Comparison of ENCODE assay signal across 13 cellular contexts in genomic region chr9:128243486-128244415, GRCh38. TPM values are rescaled to one million over a fixed set of nuclear protein-coding genes. Genes with fewer than 3 reads are reported as not detected.
DNase-seq lines count a peak whose midpoint lies in the region; ATAC-seq and TF ChIP-seq lines count a peak whose summit lies in the region.
"Had no signal": no experiment of that assay in that cellular context is flagged by ENCODE, and none has a peak within 500 bp of the region (broad histone marks: within the 10 kb centered on the region; RNA-seq: fewer than 3 reads in every experiment).

No MANE protein-coding gene starts in this region.

- H3K27me3 ChIP-seq in Karpas-422 (ENCODE audit: low read length), result no peaks in the 10 kb centered on the region
- no peaks in the 10 kb centered on the region for H3K27me3 ChIP-seq in dorsolateral prefrontal cortex
- H3K27me3 ChIP-seq in lower lobe of right lung (ENCODE audit: low read depth), result no peaks in the 10 kb centered on the region
- no peaks in the 10 kb centered on the region for H3K27me3 ChIP-seq in tibial nerve

- TF ChIP-seq CTCF in dorsolateral prefrontal cortex (IDR thresholded peaks at IDR 0.05 in 54 of 56, conservative IDR thresholded peaks at IDR 0.05 in 2 of 56; ENCODE audit: low read depth in 1 of 56, partially characterized antibody in 56 of 56), result no peak
- TF ChIP-seq CTCF in lower lobe of right lung (IDR thresholded peaks at IDR 0.05), result no peak
- no peak for TF ChIP-seq CTCF in tibial nerve (IDR thresholded peaks at IDR 0.05)

- H3K36me3 ChIP-seq in Karpas-422 (ENCODE audit: insufficient read depth, low read length), result no peaks in the 10 kb centered on the region
- no peaks in the 10 kb centered on the region for H3K36me3 ChIP-seq in lower lobe of right lung
- H3K36me3 ChIP-seq in tibial nerve, result peaks cover 0 to 3% (median 0%) of the 10 kb centered on the region in 3 donors
- H3K36me3 ChIP-seq: thoracic aorta had no signal

- TF ChIP-seq EP300 in tibial nerve (IDR thresholded peaks at IDR 0.05), result peak in 1 of 2 donors; percentile 2

- peaks cover 17% of the 10 kb centered on the region for H3K4me1 ChIP-seq in Karpas-422 (ENCODE audit: low read length)
- H3K4me1 ChIP-seq in lower lobe of right lung, result peaks cover 16% of the 10 kb centered on the region
- peaks cover 0 to 47% (median 17%) of the 10 kb centered on the region in 4 donors for H3K4me1 ChIP-seq in tibial nerve

- H3K4me2 ChIP-seq in Karpas-422 (ENCODE audit: low read depth, low read length, poor library complexity, severe bottlenecking), result peak overlapping the region; percentile 45

- H3K9me2 ChIP-seq in Karpas-422 (replicated peaks; ENCODE audit: insufficient read depth, low read length), result no peaks in the 10 kb centered on the region

- intact Hi-C loops in dorsolateral prefrontal cortex (cut with DNase I), result no loop called here
- intact Hi-C loops in lower lobe of right lung (cut with DNase I), result no loop called here

- H3K4me3 ChIP-seq in Karpas-422 (ENCODE audit: low read length) (no peak overlapping the region), dorsolateral prefrontal cortex (no peak overlapping the region), lower lobe of right lung (peak overlapping the region; percentile 44), tibial nerve (peak overlapping the region in 3 of 4 donors; percentile 7 to 54 (median 29))

- H2AFZ ChIP-seq in Karpas-422 (ENCODE audit: low read length), result no peak overlapping the region

- no peaks in the 10 kb centered on the region for H3K79me2 ChIP-seq in Karpas-422 (ENCODE audit: low read length)

- H4K20me1 ChIP-seq in Karpas-422 (ENCODE audit: insufficient read depth, low read depth, low read length), result no peaks in the 10 kb centered on the region

- ATAC-seq in lower lobe of right lung (peak in 1 of 2 donors; percentile 3), HG03565 (IDR thresholded peaks at IDR 0.05; ENCODE audit: unreplicated experiment) (no peak)

- H3K9ac ChIP-seq in Karpas-422 (ENCODE audit: low read length), result no peak overlapping the region

- H3K27ac ChIP-seq in Karpas-422 (ENCODE audit: low read length) (no peak overlapping the region), dorsolateral prefrontal cortex (peak overlapping the region in 38 of 59 donors; percentile 2 to 76 (median 47)), lower lobe of right lung (peak overlapping the region; percentile 58), tibial nerve (peak overlapping the region in 3 of 4 donors; percentile 69 to 87 (median 77))
- H3K27ac ChIP-seq: thoracic aorta had no signal

- DNase-seq in Karpas-422 (no peak), dorsolateral prefrontal cortex (no peak), lower lobe of right lung (no peak), tibial nerve (ENCODE audit: low spot score in 2 of 2) (peak in 1 of 2 donors; percentile 56), HK-2 (ENCODE audit: unreplicated experiment) (no peak), NAMALWA (ENCODE audit: low spot score) (no peak)
- DNase-seq in activated effector memory CD4-positive, alpha-beta T cell treated with Interleukin-2 at 50 U/mL for 16 hours, result no peak
- DNase-seq: caudate nucleus; NCI-H187 treated with DMSO at 0.1 percent for 48 hours; NK-92 treated with Interleukin-12 subunit alpha and Interleukin-12 subunit beta, amount 100 ng/mL, for 24 hours; stimulated activated CD4-positive, alpha-beta T cell treated with anti-CD3 and anti-CD28 coated beads, Interleukin-4, amount 100 ng/mL, for 24 hours had no signal

- no peak for TF ChIP-seq POLR2A in tibial nerve (IDR thresholded peaks at IDR 0.05)

- H3K9me3 ChIP-seq in Karpas-422 (ENCODE audit: low read length) (no peaks in the 10 kb centered on the region), lower lobe of right lung (no peaks in the 10 kb centered on the region), tibial nerve (no peaks in the 10 kb centered on the region)
- H3K9me3 ChIP-seq: thoracic aorta had no signal

- WGBS in tibial nerve, 2 donors, result 44 to 59% methylated on average over 9 to 10 of the region's 13 CpGs

RNA-seq across cellular contexts. Expression of gene GOLGA2, which starts 32.1 kb away (rescaled TPM):
- total RNA-seq in Karpas-422 (2014; rRNA removed; shearing (Covaris generic); ENCODE audit: low replicate concordance), result 16.2 and 75.3 TPM in 2 replicates
- total RNA-seq in dorsolateral prefrontal cortex (100 to 1,000 TPM in 36 of 120 experiments, 10 to 100 TPM in 84; 59.2 to 145 (median 94.1) TPM), lower lobe of right lung (82.7 TPM), tibial nerve (100 to 1,000 TPM in 1 of 4 donors, 10 to 100 TPM in 3; 67.4 to 103 (median 91.9) TPM)

RNA-seq across cellular contexts. Expression of gene SWI5, which starts 32.3 kb away (rescaled TPM):
- total RNA-seq in Karpas-422 (2014; rRNA removed; shearing (Covaris generic); ENCODE audit: low replicate concordance), result 34.5 and 37.6 TPM in 2 replicates
- total RNA-seq in dorsolateral prefrontal cortex (10 to 100 TPM; 11.3 to 29.4 (median 16.7) TPM), lower lobe of right lung (19.1 TPM), tibial nerve (10 to 100 TPM; 27.5 to 39.8 (median 32.9) TPM)

RNA-seq across cellular contexts. Expression of gene DNM1, which starts 40.6 kb away (rescaled TPM):
- 0.65 and 5.0 TPM in 2 replicates for total RNA-seq in Karpas-422 (2014; rRNA removed; shearing (Covaris generic); ENCODE audit: low replicate concordance)
- total RNA-seq in dorsolateral prefrontal cortex, result 1,000 to 10,000 TPM in 1 of 120 experiments, 100 to 1,000 TPM in 119; 213 to 1,033 (median 740) TPM
- total RNA-seq in lower lobe of right lung, result 8.8 TPM
- 10 to 100 TPM; 19.9 to 50.4 (median 41.4) TPM for total RNA-seq in tibial nerve

RNA-seq across cellular contexts. Expression of gene CIZ1, which starts 52.4 kb away (rescaled TPM):
- 62.7 and 84.0 TPM in 2 replicates for total RNA-seq in Karpas-422 (2014; rRNA removed; shearing (Covaris generic); ENCODE audit: low replicate concordance)
- total RNA-seq in dorsolateral prefrontal cortex (100 to 1,000 TPM; 120 to 216 (median 165) TPM), lower lobe of right lung (98.5 TPM), tibial nerve (10 to 100 TPM; 59.4 to 99.3 (median 71.4) TPM)

Comparison
In these comparisons a context has a peak if more than half of its experiments do, and no peak if none do; other contexts are left out.
1. H3K4me3 ChIP-seq: peak in lower lobe of right lung (single experiment) and tibial nerve (3 of 4); none in Karpas-422 (single experiment) and dorsolateral prefrontal cortex (0 of 59).
2. RNA of gene DNM1, which starts 40.6 kb away (total RNA-seq): 213 to 1,033 TPM in dorsolateral prefrontal cortex; 19.9 to 50.4 TPM in tibial nerve, 8.8 TPM in lower lobe of right lung (single experiment) and 0.65 to 5.0 TPM in Karpas-422; every median in the first group is over 4 times any median in the second.